In genomic region chr5:175444060-175444904, GRCh38 we compare ENCODE assay signal across 8 cellular contexts. TPM values are rescaled to one million over a fixed set of nuclear protein-coding genes. Genes with fewer than 3 reads are reported as not detected.
DNase-seq lines count a peak whose midpoint lies in the region; ATAC-seq and TF ChIP-seq lines count a peak whose summit lies in the region.

TSS of gene DRD1 (minus strand) at chr5:175444182. CDS start at chr5:175443099, 1,083 bp downstream.

- peak; percentile 36 to 96 (median 82) for TF ChIP-seq CTCF in dorsolateral prefrontal cortex (IDR thresholded peaks at IDR 0.05 in 54 of 56, conservative IDR thresholded peaks at IDR 0.05 in 2 of 56; ENCODE audit: low read depth in 1 of 56, partially characterized antibody in 56 of 56)

- H3K27ac ChIP-seq in dorsolateral prefrontal cortex (peak within 1 kb of the TSS in 57 of 59 donors; percentile 12 to 89 (median 73)), mesodermal cell (ENCODE audit: low read depth, low read length, severe bottlenecking) (no peak within 1 kb of the TSS)

- peak within 1 kb of the TSS; percentile 29 to 74 (median 58) for H3K4me3 ChIP-seq in dorsolateral prefrontal cortex
- H3K4me3 ChIP-seq in mesodermal cell (ENCODE audit: extremely low read depth, insufficient read depth, low read length, poor library complexity, severe bottlenecking), result peak within 1 kb of the TSS; percentile 36

- H3K9me3 ChIP-seq in mesodermal cell (ENCODE audit: control insufficient read depth, low read length), result no peaks in the 10 kb centered on the region

- H3K27me3 ChIP-seq in dorsolateral prefrontal cortex, result peaks cover 0 to 40% (median 5%) of the 10 kb centered on the region in 45 donors

- ATAC-seq in HG03521 (IDR thresholded peaks at IDR 0.05; ENCODE audit: unreplicated experiment) (peak; percentile 56), GM18520 (IDR thresholded peaks at IDR 0.05; ENCODE audit: unreplicated experiment) (no peak)

- DNase-seq in EH (ENCODE audit: low read depth) (peak; percentile 20), dorsolateral prefrontal cortex (peak in 7 of 10 donors; percentile 21 to 82 (median 47)), HCEC 1CT (no peak)
- peak; percentile 38 for DNase-seq in activated CD4-positive, alpha-beta T cell treated with anti-CD3 and anti-CD28 coated beads, Interleukin-2, amount 50 U/mL, for 1 hour
- DNase-seq in stimulated activated CD8-positive, alpha-beta memory T cell treated with anti-CD3 and anti-CD28 coated beads, Interleukin-7, amount 100 ng/mL, for 48 hours (ENCODE audit: extremely low read depth in 1 of 2, low read depth in 1 of 2), result peak; percentile 7 to 21

- no peaks in the 10 kb centered on the region for H3K36me3 ChIP-seq in mesodermal cell (ENCODE audit: control insufficient read depth, insufficient read depth, low read length)

- peaks cover 2% of the 10 kb centered on the region for H3K4me1 ChIP-seq in mesodermal cell (ENCODE audit: control insufficient read depth, insufficient read depth, low read length, poor library complexity, severe bottlenecking)

- 1% methylated on average over 77 to 84 of the region's 91 CpGs for WGBS in mesodermal cell (ENCODE audit: insufficient coverage in 2 of 2), 2 experiments

- intact Hi-C loops in dorsolateral prefrontal cortex (cut with DNase I), result loop anchor here (1.0 to 2.0 kb wide), 3 partner anchors 493 to 533 kb away; no protein-coding TSS in a partner anchor

RNA-seq across cellular contexts. Expression of gene DRD1, which starts in this region (rescaled TPM):
- total RNA-seq in dorsolateral prefrontal cortex, result 10 to 100 TPM in 75 of 120 experiments, 1 to 10 TPM in 45; 3.7 to 17.9 (median 10.7) TPM
- polyA plus RNA-seq in mesodermal cell (2013, experiment 1 of 2), result 0.15 TPM
- 0.30 TPM for polyA plus RNA-seq in mesodermal cell (2013, experiment 2 of 2)
